8 cellular contexts compared by ENCODE assay signal in the genomic region with DNA sequence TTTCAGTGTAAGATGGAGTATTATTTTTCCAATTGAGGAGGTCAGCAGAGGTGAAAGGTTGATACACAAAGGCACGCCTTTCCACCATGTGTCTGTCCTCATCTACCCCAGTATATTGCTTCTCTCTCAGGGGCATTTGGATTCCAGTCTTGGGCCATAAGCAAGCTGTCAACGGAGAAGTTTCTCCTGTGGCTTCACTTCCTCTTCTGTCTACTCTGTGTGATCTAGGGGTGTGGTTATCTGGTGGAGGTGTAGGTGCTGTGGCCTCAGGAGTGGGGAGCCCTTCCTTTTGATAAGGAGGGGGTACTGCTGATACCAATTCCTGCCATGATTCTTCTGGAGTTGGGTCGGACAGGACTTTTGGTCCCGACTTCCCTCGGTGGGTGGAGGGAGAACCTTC.
A peak's percentile ranks its signal among the peaks of the same experiment; 100 is the strongest.
DNase-seq lines count a peak whose midpoint lies in the region; ATAC-seq and TF ChIP-seq lines count a peak whose summit lies in the region.
"Not testable (repeated sequence)": the region's sequence is repeated elsewhere in the genome, so short reads cannot be mapped to it uniquely, and the experiment has no call there.

No MANE protein-coding gene starts in this region.

- TF ChIP-seq POLR2A in NB4 (IDR thresholded peaks at IDR 0.05; ENCODE audit: extremely low read depth, insufficient read length): not testable (repeated sequence)

- TF ChIP-seq CTCF in NB4 (IDR thresholded peaks at IDR 0.05; ENCODE audit: low read depth, low read length): not testable (repeated sequence)

- DNase-seq in NB4 (ENCODE audit: low read depth) (peak; percentile 20), SKM-1 treated with dmso at 0.1 percent for 144 hours (lab: John Stamatoyannopoulos, UW; ENCODE audit: unreplicated experiment) (peak; percentile 46)
- not testable (repeated sequence) for DNase-seq in left colon

- intact Hi-C loops in left colon (cut with DNase I, micrococcal nuclease): not testable (repeated sequence)

- ATAC-seq in GM18498 (IDR thresholded peaks at IDR 0.05; ENCODE audit: unreplicated experiment) (peak; percentile 64), GM19328 (IDR thresholded peaks at IDR 0.05; ENCODE audit: unreplicated experiment) (peak; percentile 76), GM21576 (IDR thresholded peaks at IDR 0.05; ENCODE audit: unreplicated experiment) (peak; percentile 62), HG02973 (IDR thresholded peaks at IDR 0.05; ENCODE audit: unreplicated experiment) (peak; percentile 72), HG03460 (IDR thresholded peaks at IDR 0.05; ENCODE audit: unreplicated experiment) (peak; percentile 61), left colon (peak; percentile 34)

- not testable (repeated sequence) for H3K4me3 ChIP-seq in NB4 (ENCODE audit: low read depth, low read length)
